11 cellular contexts compared by ENCODE assay signal in genomic region chr7:116598278-116598677, GRCh38.
DNase-seq lines count a peak whose midpoint lies in the region; ATAC-seq, FAIRE-seq and TF ChIP-seq lines count a peak whose summit lies in the region.
"Had no signal": no experiment of that assay in that cellular context is flagged by ENCODE, and none has a peak within 500 bp of the region (broad histone marks: within the 10 kb centered on the region; RNA-seq: fewer than 3 reads in every experiment).

No MANE protein-coding gene starts in this region.

- no peak for FAIRE-seq in GM12891 (lab: Jason Lieb, UNC)

- no peaks in the 10 kb centered on the region for H4K20me1 ChIP-seq in neural progenitor cell (ENCODE audit: low read depth)

- no peaks in the 10 kb centered on the region for H3K36me3 ChIP-seq in neural progenitor cell
- H3K36me3 ChIP-seq: ovary had no signal

- H3K4me1 ChIP-seq in neural progenitor cell: peaks cover 2% of the 10 kb centered on the region

- no peak for ATAC-seq in HG02571 (IDR thresholded peaks at IDR 0.05; ENCODE audit: unreplicated experiment)

- no peaks in the 10 kb centered on the region for H3K4me1 Mint-ChIP-seq in neural progenitor cell

- H2AFZ ChIP-seq in neural progenitor cell (replicated peaks): no peak overlapping the region

- no peak overlapping the region for H3K27ac ChIP-seq in neural progenitor cell
- H3K27ac ChIP-seq: ovary had no signal

- no peak overlapping the region for H3K4me3 ChIP-seq in NB4 (ENCODE audit: low read depth, low read length)
- H3K4me3 ChIP-seq in neural progenitor cell: no peak overlapping the region
- H3K4me3 ChIP-seq: ovary had no signal

- H3K4me2 ChIP-seq in neural progenitor cell: no peak overlapping the region

- H3K27ac Mint-ChIP-seq in neural progenitor cell: no peak overlapping the region
- H3K27ac Mint-ChIP-seq: dendritic cell treated with granulocyte-macrophage colony-stimulating factor and Interleukin-4, amounts not matched to agents 40 ng/mL and 50 ng/mL, for 4 days had no signal

- no peaks in the 10 kb centered on the region for H3K9me3 ChIP-seq in neural progenitor cell (ENCODE audit: low read depth)
- H3K9me3 ChIP-seq: ovary had no signal

- peak; percentile 42 for TF ChIP-seq CTCF in NB4 (IDR thresholded peaks at IDR 0.05; ENCODE audit: low read depth, low read length)
- peak; percentile 31 for TF ChIP-seq CTCF in neural progenitor cell (IDR thresholded peaks at IDR 0.05)

- DNase-seq in EH (ENCODE audit: low read depth) (peak; percentile 13), NB4 (ENCODE audit: low read depth) (peak; percentile 25), dermis blood vessel endothelial cell (peak; percentile 50), neural progenitor cell (ENCODE audit: low spot score) (peak; percentile 11), GM12891 (ENCODE audit: insufficient read length, low spot score) (no peak), NCI-H1092 treated with DMSO at 0.1 percent for 48 hours (lab: John Stamatoyannopoulos, UW) (no peak)
- no peak for DNase-seq in activated CD8-positive, alpha-beta memory T cell treated with anti-CD3 and anti-CD28 coated beads, Interleukin-2, amount 50 U/mL, for 48 hours
- DNase-seq: NCI-H2029 treated with DMSO at 0.1 percent for 48 hours, ovary had no signal

- TF ChIP-seq POLR2A in NB4 (IDR thresholded peaks at IDR 0.05; ENCODE audit: extremely low read depth, insufficient read length) (no peak), GM12891 (IDR thresholded peaks at IDR 0.05; ENCODE audit: low read depth, low read length) (no peak)

- H3K36me3 Mint-ChIP-seq in neural progenitor cell: no peaks in the 10 kb centered on the region

- no peak overlapping the region for H3K4me3 Mint-ChIP-seq in neural progenitor cell
- H3K4me3 Mint-ChIP-seq: dendritic cell treated with granulocyte-macrophage colony-stimulating factor and Interleukin-4, amounts not matched to agents 40 ng/mL and 50 ng/mL, for 4 days had no signal

- H3K9me3 Mint-ChIP-seq in neural progenitor cell: no peaks in the 10 kb centered on the region
- H3K9me3 Mint-ChIP-seq: dendritic cell treated with granulocyte-macrophage colony-stimulating factor and Interleukin-4, amounts not matched to agents 40 ng/mL and 50 ng/mL, for 4 days had no signal

- no peak overlapping the region for H3K9ac ChIP-seq in neural progenitor cell

- H3K27me3 ChIP-seq in neural progenitor cell: no peaks in the 10 kb centered on the region
- H3K27me3 ChIP-seq: ovary had no signal

- H3K79me2 ChIP-seq in neural progenitor cell (ENCODE audit: low read depth): no peaks in the 10 kb centered on the region

- H3K27me3 Mint-ChIP-seq in neural progenitor cell (ENCODE audit: insufficient read depth, low read depth): peaks cover 3% of the 10 kb centered on the region

- no peaks in the 10 kb centered on the region for H3F3A ChIP-seq in neural progenitor cell (ENCODE audit: low read depth)

TF ChIP-seq in GM12891, 5 proteins besides CTCF, POLR2A, EP300 and RAD21:
- no peak for TF ChIP-seq SPI1 (IDR thresholded peaks at IDR 0.05; ENCODE audit: low read depth, low read length)
- no peak for TF ChIP-seq POU2F2 (IDR thresholded peaks at IDR 0.05; ENCODE audit: low read depth, low read length)

Comparison
In these comparisons a context has a peak if more than half of its experiments do, and no peak if none do; other contexts are left out.
1. DNase-seq: peak in EH (single experiment), NB4 (single experiment), dermis blood vessel endothelial cell (single experiment) and neural progenitor cell (single experiment); none in GM12891 (single experiment), NCI-H1092 treated with DMSO at 0.1 percent for 48 hours (single experiment) and activated CD8-positive, alpha-beta memory T cell treated with anti-CD3 and anti-CD28 coated beads, Interleukin-2, amount 50 U/mL, for 48 hours (single experiment).